ENCODE assay signal across 24 cellular contexts in the genomic region with DNA sequence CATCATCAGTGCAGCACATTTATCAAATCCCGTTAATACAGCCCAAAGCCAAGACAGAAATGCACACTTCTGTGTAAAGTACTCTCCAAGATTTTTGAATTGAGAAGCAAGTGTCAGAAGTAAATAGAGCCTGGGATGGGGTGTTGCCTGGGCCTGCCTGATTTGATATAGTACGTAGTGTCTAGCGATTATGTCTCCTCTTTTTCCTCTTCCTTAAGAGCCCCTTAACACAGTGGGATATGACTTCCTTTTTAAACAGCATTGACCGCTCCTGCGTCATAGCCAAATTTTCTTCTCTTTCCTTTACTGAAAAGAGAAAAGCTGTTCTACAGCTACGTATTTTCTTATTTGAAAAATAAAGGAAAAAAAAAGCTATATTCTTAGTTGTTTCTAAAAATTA.
"Had no signal": no experiment of that assay in that cellular context is flagged by ENCODE, and none has a peak within 500 bp of the region (broad histone marks: within the 10 kb centered on the region; RNA-seq: fewer than 3 reads in every experiment).

No MANE protein-coding gene starts in this region.

- H3K9me3 ChIP-seq: body of pancreas, prostate gland, right atrium auricular region, spleen, thoracic aorta, upper lobe of left lung had no signal

- H3K27ac ChIP-seq: body of pancreas, foreskin keratinocyte, hepatocyte, neural progenitor cell, prostate gland, right atrium auricular region, spleen, thoracic aorta, upper lobe of left lung had no signal

- H3K27me3 Mint-ChIP-seq: activated CD4-positive, alpha-beta T cell treated with anti-CD3 and anti-CD28 coated beads for 36 hours; activated naive CD4-positive, alpha-beta T cell treated with anti-CD3 and anti-CD28 coated beads, Interleukin-2, amount 10 ng/mL, durations not matched to agents 7 days and 5 days had no signal

- H3K9me3 Mint-ChIP-seq: T-helper 1 cell treated with Interleukin-12 subunit alpha and Interleukin-12 subunit beta and Interleukin-4 antibody, amounts not matched to agents 30 μg/mL and 1 μg/mL, for 36 hours had no signal

- H3K4me2 ChIP-seq: hepatocyte, neural progenitor cell had no signal

- H3K9ac ChIP-seq: neural progenitor cell had no signal

- H3K27ac Mint-ChIP-seq: activated CD4-positive, alpha-beta T cell treated with anti-CD3 and anti-CD28 coated beads for 36 hours; activated naive CD4-positive, alpha-beta T cell treated with anti-CD3 and anti-CD28 coated beads, Interleukin-2, amount 10 ng/mL, durations not matched to agents 7 days and 5 days; neural progenitor cell; T-helper 1 cell treated with Interleukin-12 subunit alpha and Interleukin-12 subunit beta and Interleukin-4 antibody, amounts not matched to agents 30 μg/mL and 1 μg/mL, for 36 hours; WTC11 had no signal

- DNase-seq: activated CD4-positive, alpha-beta T cell treated with anti-CD3 and anti-CD28 coated beads for 36 hours; activated CD4-positive, alpha-beta T cell treated with anti-CD3 and anti-CD28 coated beads, Interleukin-2, amount 50 U/mL, for 48 hours; activated effector memory CD4-positive, alpha-beta T cell treated with anti-CD3 and anti-CD28 coated beads, Interleukin-2, amount 50 U/mL, for 16 hours; activated naive CD4-positive, alpha-beta T cell treated with anti-CD3 and anti-CD28 coated beads, Interleukin-2, amount 10 ng/mL, durations not matched to agents 7 days and 5 days; anterior cingulate cortex; body of pancreas; central memory CD4-positive, alpha-beta T cell; dermis blood vessel endothelial cell; effector CD8-positive, alpha-beta T cell; erythroblast; foreskin keratinocyte; left ventricle myocardium superior; spleen; stimulated activated CD4-positive, alpha-beta T cell treated with anti-CD3 and anti-CD28 coated beads, Interleukin-4, amount 100 ng/mL, for 1 hour; stimulated activated naive CD4-positive, alpha-beta T cell treated with Interleukin-2 at 50 U/mL for 16 hours; T1000; upper lobe of left lung had no signal

- H3K27me3 ChIP-seq: body of pancreas, foreskin keratinocyte, hepatocyte, neural progenitor cell, right atrium auricular region, spleen, upper lobe of left lung had no signal

- ATAC-seq: activated CD4-positive, alpha-beta T cell treated with anti-CD3 and anti-CD28 coated beads for 36 hours; body of pancreas; foreskin keratinocyte; left ventricle myocardium superior; WTC11 had no signal

- H3K4me1 Mint-ChIP-seq: neural progenitor cell, WTC11 had no signal

- H3K4me3 Mint-ChIP-seq: activated CD4-positive, alpha-beta T cell treated with anti-CD3 and anti-CD28 coated beads for 36 hours; activated naive CD4-positive, alpha-beta T cell treated with anti-CD3 and anti-CD28 coated beads, Interleukin-2, amount 10 ng/mL, durations not matched to agents 7 days and 5 days; neural progenitor cell; T-helper 1 cell treated with Interleukin-12 subunit alpha and Interleukin-12 subunit beta and Interleukin-4 antibody, amounts not matched to agents 30 μg/mL and 1 μg/mL, for 36 hours; WTC11 had no signal

- H3K4me1 ChIP-seq: foreskin keratinocyte, prostate gland, upper lobe of left lung had no signal

- H2AFZ ChIP-seq: hepatocyte, neural progenitor cell had no signal

- H3K36me3 ChIP-seq: neural progenitor cell, prostate gland, right atrium auricular region, spleen, thoracic aorta, upper lobe of left lung had no signal

- H3K4me3 ChIP-seq: body of pancreas, hepatocyte, neural progenitor cell, prostate gland, right atrium auricular region, spleen, thoracic aorta, upper lobe of left lung had no signal
